1 cellular context compared by ENCODE assay signal in genomic region chr3:46706771-46707582, GRCh38.
TF ChIP-seq lines count a peak whose summit lies in the region.

No MANE protein-coding gene starts in this region.

TF ChIP-seq in HepG2, 621 proteins besides CTCF, POLR2A, EP300 and RAD21:
- TF ChIP-seq AHDC1 (CRISPR knock-in tag; IDR thresholded peaks at IDR 0.05; ENCODE audit: borderline replicate concordance) = no peak
- no peak for TF ChIP-seq ZNF253 (CRISPR knock-in tag; IDR thresholded peaks at IDR 0.05; ENCODE audit: borderline replicate concordance)
- TF ChIP-seq REL (CRISPR knock-in tag; conservative IDR thresholded peaks at IDR 0.05) = no peak
- TF ChIP-seq CENPX (CRISPR knock-in tag; IDR thresholded peaks at IDR 0.05) = no peak
- no peak for TF ChIP-seq ZNF484 (CRISPR knock-in tag; IDR thresholded peaks at IDR 0.05; ENCODE audit: borderline replicate concordance, low read depth)
- no peak for TF ChIP-seq ZNF703 (CRISPR knock-in tag; IDR thresholded peaks at IDR 0.05; ENCODE audit: borderline replicate concordance)
- no peak for TF ChIP-seq ZBTB40 (IDR thresholded peaks at IDR 0.05)
- no peak for TF ChIP-seq ZBTB40 (CRISPR knock-in tag; IDR thresholded peaks at IDR 0.05)
- no peak for TF ChIP-seq ZBTB3 (CRISPR knock-in tag; IDR thresholded peaks at IDR 0.05; ENCODE audit: borderline replicate concordance, low read depth)
- no peak for TF ChIP-seq EEA1 (CRISPR knock-in tag; IDR thresholded peaks at IDR 0.05; ENCODE audit: borderline replicate concordance)
- TF ChIP-seq ZNF331 (CRISPR knock-in tag; IDR thresholded peaks at IDR 0.05) = no peak
- TF ChIP-seq ZNF710 (CRISPR knock-in tag; IDR thresholded peaks at IDR 0.05; ENCODE audit: borderline replicate concordance) = no peak
- no peak for TF ChIP-seq GABPA (IDR thresholded peaks at IDR 0.05; ENCODE audit: low read depth, low read length)
- no peak for TF ChIP-seq GABPA (CRISPR knock-in tag; IDR thresholded peaks at IDR 0.05; ENCODE audit: low read depth)
- TF ChIP-seq HDAC6 (IDR thresholded peaks at IDR 0.05; ENCODE audit: low read depth, low read length) = no peak
- no peak for TF ChIP-seq ZNF652 (CRISPR knock-in tag; IDR thresholded peaks at IDR 0.05; ENCODE audit: borderline replicate concordance, low read depth)
